Comparison of ENCODE assay signal across 8 cellular contexts in genomic region chr5:72320022-72320898, GRCh38. TPM values are rescaled to one million over a fixed set of nuclear protein-coding genes. Genes with fewer than 3 reads are reported as not detected.
A peak's percentile ranks its signal among the peaks of the same experiment; 100 is the strongest.
DNase-seq lines count a peak whose midpoint lies in the region; ATAC-seq and TF ChIP-seq lines count a peak whose summit lies in the region.

Gene MRPS27, minus strand, starts transcription at chr5:72320240. Its CDS starts 19 bp downstream, at chr5:72320221.
A gene with protein sequence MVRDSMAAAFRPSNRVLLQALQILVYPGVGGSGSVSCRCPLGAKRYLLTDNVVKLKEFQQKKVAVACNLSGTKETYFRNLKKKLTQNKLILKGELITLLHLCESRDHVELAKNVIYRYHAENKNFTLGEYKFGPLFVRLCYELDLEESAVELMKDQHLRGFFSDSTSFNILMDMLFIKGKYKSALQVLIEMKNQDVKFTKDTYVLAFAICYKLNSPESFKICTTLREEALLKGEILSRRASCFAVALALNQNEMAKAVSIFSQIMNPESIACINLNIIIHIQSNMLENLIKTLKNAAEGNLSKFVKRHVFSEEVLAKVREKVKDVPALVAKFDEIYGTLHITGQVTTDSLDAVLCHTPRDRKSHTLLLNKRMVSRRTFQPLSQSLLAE (plus strand): TSS chr5:72320373. CDS start chr5:72320383, 10 bp downstream.

- peaks cover 9 to 65% (median 35%) of the 10 kb centered on the region in 6 donors for H3K4me1 ChIP-seq in spleen

- in situ Hi-C loops in GM18951 (cut with MboI; ENCODE audit: low sequenced_read_pairs, unreplicated experiment), result loop anchor here (25.0 kb wide), 1 partner anchor 533 kb away; no protein-coding TSS in a partner anchor

- peak within 1 kb of the TSS; percentile 67 to 89 (median 84) for H3K27ac ChIP-seq in spleen

- H3K27me3 ChIP-seq in spleen (replicated peaks in 1 of 7), result no peaks in the 10 kb centered on the region

- peak within 1 kb of the TSS; percentile 93 for H3K27ac Mint-ChIP-seq in activated B cell treated with CpG ODN at 0.5 μM for 24 hours

- POLR2A ChIA-PET in activated B cell treated with CpG ODN at 0.5 μM for 24 hours (lab: Charles Lee), result interaction anchor here (0.5 to 2.9 kb wide), 15 partner anchors 10 to 662 kb away, joined by 3 to 74 read pairs (median 5); partner anchors contain the start of gene TNPO1

- peaks cover 38% of the 10 kb centered on the region for H3K36me3 Mint-ChIP-seq in activated B cell treated with CpG ODN at 0.5 μM for 24 hours (ENCODE audit: low read depth)

- peak within 1 kb of the TSS; percentile 75 to 98 (median 95) for H3K4me3 ChIP-seq in spleen

- intact Hi-C loops in activated B cell treated with CpG ODN at 0.5 μM for 24 hours (cut with micrococcal nuclease) (loop anchor here (1.0 to 5.0 kb wide), 7 partner anchors 12 to 1247 kb away; partner anchors contain the start of genes ANKRA2, BDP1, BTF3 and TNPO1), spleen (cut with DNase I; ENCODE audit: low total_unique reads) (no loop called here)

- H3K9me3 Mint-ChIP-seq in activated B cell treated with CpG ODN at 0.5 μM for 24 hours, result no peaks in the 10 kb centered on the region

- TF ChIP-seq POLR2A in GM18951 (IDR thresholded peaks at IDR 0.05; ENCODE audit: extremely low read depth, insufficient read depth, insufficient read length) (peak; percentile 93), spleen (IDR thresholded peaks at IDR 0.05) (peak in 1 of 3 donors; percentile 49)

- WGBS in spleen, 5 donors, result 0 to 7% (median 1%) methylated on average over 28 to 51 of the region's 51 CpGs

- ATAC-seq in HG03196 (IDR thresholded peaks at IDR 0.05; ENCODE audit: unreplicated experiment), result peak; percentile 99
- peak; percentile 99 for ATAC-seq in activated B cell treated with CpG ODN at 0.5 μM for 24 hours (ENCODE audit: low read depth)

- peaks cover 0 to 41% (median 13%) of the 10 kb centered on the region in 6 donors for H3K36me3 ChIP-seq in spleen

- TF ChIP-seq CTCF in AG09319 (IDR thresholded peaks at IDR 0.05; ENCODE audit: low read depth, low read length) (peak; percentile 23), activated B cell treated with CpG ODN at 0.5 μM for 24 hours (IDR thresholded peaks at IDR 0.05) (no peak), spleen (IDR thresholded peaks at IDR 0.05 in 8 of 11, conservative IDR thresholded peaks at IDR 0.05 in 3 of 11) (peak in 3 of 11 experiments; percentile 16 to 30 (median 19))

- DNase-seq in AG09319 (ENCODE audit: extremely low read depth, low read depth), result peak; percentile 98
- peak; percentile 98 for DNase-seq in NCI-H226
- peak; percentile 79 for DNase-seq in activated B cell treated with CpG ODN at 0.5 μM for 24 hours
- peak; percentile 95 for DNase-seq in central memory CD4-positive, alpha-beta T cell
- DNase-seq in inferior parietal cortex (ENCODE audit: extremely low spot score), result peak; percentile 98
- peak; percentile 97 for DNase-seq in spleen

- H3K9me3 ChIP-seq in spleen, result no peaks in the 10 kb centered on the region

- CTCF ChIA-PET in activated B cell treated with CpG ODN at 0.5 μM for 24 hours (lab: Charles Lee), result interaction anchor here (1.0 to 3.2 kb wide), 4 partner anchors 12 to 497 kb away, joined by 3 to 28 read pairs (median 4); no protein-coding TSS in a partner anchor

- no peaks in the 10 kb centered on the region for H3K27me3 Mint-ChIP-seq in activated B cell treated with CpG ODN at 0.5 μM for 24 hours

- H3K4me1 Mint-ChIP-seq in activated B cell treated with CpG ODN at 0.5 μM for 24 hours, result peaks cover 25% of the 10 kb centered on the region

- H3K4me3 Mint-ChIP-seq in activated B cell treated with CpG ODN at 0.5 μM for 24 hours, result peak within 1 kb of the TSS; percentile 98

RNA-seq across cellular contexts. Expression of gene MRPS27, which starts in this region (rescaled TPM):
- total RNA-seq in activated B cell treated with CpG ODN at 0.5 μM for 24 hours (69.2 and 71.6 TPM in 2 replicates), spleen (10 to 100 TPM; 38.3 to 55.5 (median 46.4) TPM)
- 10 to 100 TPM; 23.5 to 27.9 (median 27.4) TPM for polyA plus RNA-seq in spleen

RNA-seq across cellular contexts. Expression of the second gene that starts in this region (rescaled TPM):
- total RNA-seq in activated B cell treated with CpG ODN at 0.5 μM for 24 hours, result 6.2 and 8.9 TPM in 2 replicates
- 10 to 100 TPM in 1 of 7 donors, 1 to 10 TPM in 6; 6.7 to 11.7 (median 9.0) TPM for total RNA-seq in spleen
- 1 to 10 TPM; 1.2 to 2.5 (median 1.9) TPM for polyA plus RNA-seq in spleen

Comparison
In these comparisons a context has a peak if more than half of its experiments do, and no peak if none do; other contexts are left out.
1. Peak in every context shown above with its lines: DNase-seq, ATAC-seq, H3K4me3 ChIP-seq and H3K27ac ChIP-seq.